Comparison of ENCODE assay signal across 17 cellular contexts in the genomic region with DNA sequence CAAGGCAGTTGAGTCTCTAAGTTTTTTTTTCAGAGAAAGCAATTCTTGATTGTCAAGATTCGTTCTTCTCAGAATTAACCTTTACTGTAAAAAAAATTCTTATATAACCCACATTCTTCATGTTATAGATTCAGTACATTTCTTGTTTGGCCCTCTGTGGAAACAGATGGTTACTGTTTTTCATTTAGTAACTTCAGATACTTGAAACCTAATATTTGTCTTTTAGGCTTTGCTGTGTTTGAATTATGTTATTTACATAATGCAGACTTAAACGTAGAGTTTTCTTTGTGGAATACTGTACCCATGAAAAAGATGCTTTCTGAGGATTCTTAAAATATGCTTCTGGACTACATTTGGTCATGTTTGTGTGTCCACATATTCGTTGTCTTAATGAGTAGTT. TPM values are rescaled to one million over a fixed set of nuclear protein-coding genes. Genes with fewer than 3 reads are reported as not detected.
DNase-seq lines count a peak whose midpoint lies in the region; ATAC-seq and TF ChIP-seq lines count a peak whose summit lies in the region.
"Had no signal": no experiment of that assay in that cellular context is flagged by ENCODE, and none has a peak within 500 bp of the region (broad histone marks: within the 10 kb centered on the region; RNA-seq: fewer than 3 reads in every experiment).

No MANE protein-coding gene starts in this region.

- peak; percentile 31 for DNase-seq in NCI-H2171 treated with DMSO at 0.1 percent for 48 hours (lab: John Stamatoyannopoulos, UW)
- no peak for DNase-seq in NCI-H2171 (lab: John Stamatoyannopoulos, UW)
- no peak for DNase-seq in CD14-positive monocyte (ENCODE audit: low spot score)
- DNase-seq in SJSA1 (ENCODE audit: low read depth in 1 of 2, low spot score in 2 of 2) = no peak
- no peak for DNase-seq in left lung
- DNase-seq in DMS79 (lab: John Stamatoyannopoulos, UW) = no peak
- DNase-seq in cerebellum (ENCODE audit: low spot score) = no peak
- DNase-seq: KBM-7, NCI-H1048, NCI-H146, NCI-H345, NCI-H748 treated with DMSO at 0.1 percent for 48 hours, SK-N-SH had no signal

- H3K4me1 ChIP-seq in SJSA1 (replicated peaks) (peaks cover 11% of the 10 kb centered on the region), left lung (peaks cover 0 to 65% of the 10 kb centered on the region in 2 donors)

- H3K36me3 ChIP-seq in SJSA1 (no peaks in the 10 kb centered on the region), left lung (no peaks in the 10 kb centered on the region)
- H3K36me3 ChIP-seq: HAP-1 had no signal

- peaks cover 0 to 5% (median 0%) of the 10 kb centered on the region in 7 donors for H3K9me3 Mint-ChIP-seq in CD14-positive monocyte

- H3K27me3 ChIP-seq in SJSA1 (replicated peaks) (no peaks in the 10 kb centered on the region), left lung (no peaks in the 10 kb centered on the region)
- H3K27me3 ChIP-seq: BLaER1 treated with 17β-estradiol and CSF1 and Interleukin-3, amounts not matched to agents 10 nM and 100 nM had no signal

- peak overlapping the region; percentile 7; the same call in 1 of the 2 replicates for H3K27ac ChIP-seq in SJSA1
- peak overlapping the region; percentile 33 to 59 for H3K27ac ChIP-seq in left lung
- H3K27ac ChIP-seq: 22Rv1 had no signal

- peaks cover 29% of the 10 kb centered on the region for H3K4me1 Mint-ChIP-seq in CD14-positive monocyte

- peaks cover 7 to 23% of the 10 kb centered on the region in 2 donors for H3K36me3 Mint-ChIP-seq in CD14-positive monocyte

- no peak overlapping the region for H3K4me3 Mint-ChIP-seq in CD14-positive monocyte

- no peaks in the 10 kb centered on the region for H3K9me3 ChIP-seq in SJSA1 (replicated peaks)
- no peaks in the 10 kb centered on the region for H3K9me3 ChIP-seq in left lung
- H3K9me3 ChIP-seq: HAP-1, SK-N-SH had no signal

- peak overlapping the region in 5 of 7 donors; percentile 32 to 72 (median 49) for H3K27ac Mint-ChIP-seq in CD14-positive monocyte

- H3K27me3 Mint-ChIP-seq in CD14-positive monocyte (ENCODE audit: low read depth in 3 of 3) = peaks cover 0 to 1% (median 0%) of the 10 kb centered on the region in 3 donors

- intact Hi-C loops in CD14-positive monocyte (cut with micrococcal nuclease) = no loop called here
- intact Hi-C loops in left lung (cut with DNase I) = no loop called here

- ATAC-seq in left lung = no peak
- ATAC-seq in HG02678 (IDR thresholded peaks at IDR 0.05; ENCODE audit: unreplicated experiment) = no peak

- H3K4me3 ChIP-seq in SJSA1 (no peak overlapping the region), left lung (no peak overlapping the region)
- H3K4me3 ChIP-seq: BLaER1 treated with 17β-estradiol and CSF1 and Interleukin-3, amounts not matched to agents 10 nM and 100 nM; HAP-1 had no signal

- TF ChIP-seq CTCF in CD14-positive monocyte (IDR thresholded peaks at IDR 0.05) (no peak), left lung (IDR thresholded peaks at IDR 0.05) (no peak)

RNA-seq across cellular contexts. Expression of a gene that starts 48.2 kb away (rescaled TPM):
- 10 to 100 TPM; 11.5 to 15.0 TPM for polyA plus RNA-seq in CD14-positive monocyte
- 74.0 and 78.5 TPM in 2 replicates for total RNA-seq in SJSA1 (2014; rRNA removed; shearing (Covaris generic))
- total RNA-seq in left lung (10 to 100 TPM; 77.5 to 79.3 TPM), cerebellum (48.5 TPM)
